9 cellular contexts compared by ENCODE assay signal in genomic region chr18:76058146-76058545, GRCh38.
"Had no signal": no experiment of that assay in that cellular context is flagged by ENCODE, and none has a peak within 500 bp of the region (broad histone marks: within the 10 kb centered on the region; RNA-seq: fewer than 3 reads in every experiment).

No MANE protein-coding gene starts in this region.

- H3K4me1 ChIP-seq: HAP-1 had no signal

- H3K36me3 ChIP-seq: HAP-1 had no signal

- H3K9me3 ChIP-seq: HAP-1 had no signal

- DNase-seq: GM23248, GOT3, H7, HFFc6, IMR-90, KG1 had no signal

- H3K4me3 Mint-ChIP-seq: HFFc6 had no signal

- H2AFZ ChIP-seq: GM23248 had no signal

- H3K27ac Mint-ChIP-seq: HFFc6 had no signal

- H3K4me3 ChIP-seq: GM23248, HAP-1, K562 had no signal

- H3K9ac ChIP-seq: GM23248 had no signal

- H3K27ac ChIP-seq: GM23248, HL-60 had no signal
